8 cellular contexts compared by ENCODE assay signal in the genomic region with DNA sequence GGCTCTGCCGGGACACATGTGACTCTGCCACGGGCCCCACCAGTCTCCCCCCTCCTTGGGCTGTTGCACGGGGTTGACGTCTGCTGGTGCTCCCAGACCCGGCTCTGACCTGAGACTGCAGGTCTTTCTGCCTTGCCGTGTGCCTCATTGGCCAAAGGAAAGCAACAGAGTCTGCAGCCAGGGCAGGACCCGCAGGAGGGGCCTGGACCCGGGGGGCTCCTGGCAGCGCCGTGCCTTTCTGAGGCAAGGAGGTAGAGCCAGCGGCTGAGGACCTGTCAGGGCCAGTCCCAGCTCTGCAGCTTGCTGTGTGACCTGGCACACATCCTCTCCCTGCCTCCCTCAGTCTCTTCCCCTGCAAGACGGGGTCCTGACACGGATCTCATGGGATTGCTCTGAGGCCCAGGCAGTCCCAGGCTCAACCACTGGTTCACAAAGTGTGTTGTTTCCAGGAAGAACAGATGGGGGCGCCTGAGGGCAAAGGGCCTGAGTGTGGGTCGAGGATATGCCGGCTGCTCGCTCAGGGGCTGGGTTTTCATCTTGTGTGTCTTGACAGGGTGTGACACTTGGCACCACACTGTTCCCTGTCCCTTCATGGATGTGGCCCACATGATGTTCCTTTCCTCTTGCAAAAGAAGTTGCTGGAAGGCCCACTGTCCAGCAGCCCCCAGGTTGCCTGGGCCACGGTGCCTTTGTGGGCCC. TPM values are rescaled to one million over a fixed set of nuclear protein-coding genes. Genes with fewer than 3 reads are reported as not detected.
DNase-seq lines count a peak whose midpoint lies in the region; ATAC-seq, FAIRE-seq and TF ChIP-seq lines count a peak whose summit lies in the region.

No MANE protein-coding gene starts in this region.

- intact Hi-C loops in kidney (cut with DNase I): no loop called here

- H3K27ac ChIP-seq in DOHH2 (ENCODE audit: low read depth, low read length): no peak overlapping the region
- no peak overlapping the region for H3K27ac ChIP-seq in kidney (ENCODE audit: low read depth in 2 of 2, low read length in 2 of 2)

- H3K9ac ChIP-seq in kidney (ENCODE audit: low read length in 2 of 2): no peak overlapping the region

- H3K9me2 ChIP-seq in DOHH2 (replicated peaks; ENCODE audit: control insufficient read depth, low read length): no peaks in the 10 kb centered on the region

- no peak overlapping the region for H3K4me2 ChIP-seq in DOHH2 (ENCODE audit: low read length)

- H3K36me3 ChIP-seq in DOHH2 (ENCODE audit: control insufficient read depth, low read length) (peaks cover 31% of the 10 kb centered on the region), kidney (ENCODE audit: control insufficient read depth in 1 of 2, insufficient read depth in 2 of 2, low read length in 2 of 2) (peaks cover 10 to 14% of the 10 kb centered on the region in 2 donors)

- H3K9me3 ChIP-seq in DOHH2 (ENCODE audit: control insufficient read depth, insufficient read depth, low read length) (no peaks in the 10 kb centered on the region), kidney (ENCODE audit: control insufficient read depth in 1 of 2, low read length in 2 of 2) (no peaks in the 10 kb centered on the region)

- no peaks in the 10 kb centered on the region for H3K4me1 ChIP-seq in DOHH2 (ENCODE audit: control insufficient read depth, low read length)
- H3K4me1 ChIP-seq in kidney (ENCODE audit: control insufficient read depth in 1 of 2, insufficient read depth in 1 of 2, low read depth in 1 of 2, low read length in 2 of 2): no peaks in the 10 kb centered on the region

- no peak for FAIRE-seq in kidney (lab: Jason Lieb, UNC)

- H3K4me3 ChIP-seq in DOHH2 (ENCODE audit: low read length) (no peak overlapping the region), kidney (ENCODE audit: low read length in 2 of 2) (no peak overlapping the region)

- ATAC-seq in HG03571 (IDR thresholded peaks at IDR 0.05; ENCODE audit: unreplicated experiment) (no peak), GM18909 (IDR thresholded peaks at IDR 0.05; ENCODE audit: poor library complexity, unreplicated experiment) (no peak)

- H3F3A ChIP-seq in DOHH2 (ENCODE audit: control insufficient read depth, insufficient read depth): no peaks in the 10 kb centered on the region

- TF ChIP-seq CTCF in DOHH2 (IDR thresholded peaks at IDR 0.05; ENCODE audit: low read depth, low read length, poor library complexity, severe bottlenecking): peak; percentile 60
- no peak for TF ChIP-seq CTCF in kidney (IDR thresholded peaks at IDR 0.05; ENCODE audit: borderline replicate concordance, extremely low read depth, insufficient read depth)

- H3K27me3 ChIP-seq in DOHH2 (ENCODE audit: control insufficient read depth, low read length): no peaks in the 10 kb centered on the region

- H3K79me2 ChIP-seq in DOHH2 (ENCODE audit: control insufficient read depth, low read length): peaks cover 49% of the 10 kb centered on the region

- peak; percentile 13 to 22 for DNase-seq in Kasumi-1 (lab: John Stamatoyannopoulos, UW)
- peak; percentile 12 for DNase-seq in activated naive CD4-positive, alpha-beta T cell treated with anti-CD3 and anti-CD28 coated beads, Interleukin-2, amount 50 U/mL, for 16 hours
- peak; percentile 55 for DNase-seq in kidney
- DNase-seq in epidermal melanocyte (ENCODE audit: insufficient read length, low spot score): no peak
- DNase-seq in NCI-H774 (lab: John Stamatoyannopoulos, UW): no peak

- no peaks in the 10 kb centered on the region for H4K20me1 ChIP-seq in DOHH2 (ENCODE audit: control insufficient read depth, insufficient read depth, low read depth, low read length)

RNA-seq across cellular contexts. Expression of a gene that starts 9.0 kb away (rescaled TPM):
- 50.9 TPM for total RNA-seq in kidney
- 26.3 TPM for polyA plus RNA-seq in kidney (ENCODE audit: insufficient read depth, low read depth, low replicate concordance)

RNA-seq across cellular contexts. Expression of a gene that starts 27.2 kb away (rescaled TPM):
- total RNA-seq in kidney: 77.4 TPM
- polyA plus RNA-seq in kidney (ENCODE audit: insufficient read depth, low read depth, low replicate concordance): 65.4 TPM

RNA-seq across cellular contexts. Expression of a gene that starts 29.8 kb away (rescaled TPM):
- total RNA-seq in kidney: 6.7 TPM
- polyA plus RNA-seq in kidney (ENCODE audit: insufficient read depth, low read depth, low replicate concordance): 1.7 TPM

RNA-seq across cellular contexts. Expression of a gene that starts 35.4 kb away (rescaled TPM):
- 7.0 TPM for total RNA-seq in kidney
- 5.9 TPM for polyA plus RNA-seq in kidney (ENCODE audit: insufficient read depth, low read depth, low replicate concordance)

RNA-seq across cellular contexts. Expression of a gene that starts 37.7 kb away (rescaled TPM):
- 22.1 TPM for total RNA-seq in kidney
- polyA plus RNA-seq in kidney (ENCODE audit: insufficient read depth, low read depth, low replicate concordance): 3.0 TPM

Comparison
In these comparisons a context has a peak if more than half of its experiments do, and no peak if none do; other contexts are left out.
1. DNase-seq: peak in Kasumi-1 (2 of 2), activated naive CD4-positive, alpha-beta T cell treated with anti-CD3 and anti-CD28 coated beads, Interleukin-2, amount 50 U/mL, for 16 hours (single experiment) and kidney (single experiment); none in epidermal melanocyte (single experiment) and NCI-H774 (single experiment).